13 cellular contexts compared by ENCODE assay signal in the genomic region with DNA sequence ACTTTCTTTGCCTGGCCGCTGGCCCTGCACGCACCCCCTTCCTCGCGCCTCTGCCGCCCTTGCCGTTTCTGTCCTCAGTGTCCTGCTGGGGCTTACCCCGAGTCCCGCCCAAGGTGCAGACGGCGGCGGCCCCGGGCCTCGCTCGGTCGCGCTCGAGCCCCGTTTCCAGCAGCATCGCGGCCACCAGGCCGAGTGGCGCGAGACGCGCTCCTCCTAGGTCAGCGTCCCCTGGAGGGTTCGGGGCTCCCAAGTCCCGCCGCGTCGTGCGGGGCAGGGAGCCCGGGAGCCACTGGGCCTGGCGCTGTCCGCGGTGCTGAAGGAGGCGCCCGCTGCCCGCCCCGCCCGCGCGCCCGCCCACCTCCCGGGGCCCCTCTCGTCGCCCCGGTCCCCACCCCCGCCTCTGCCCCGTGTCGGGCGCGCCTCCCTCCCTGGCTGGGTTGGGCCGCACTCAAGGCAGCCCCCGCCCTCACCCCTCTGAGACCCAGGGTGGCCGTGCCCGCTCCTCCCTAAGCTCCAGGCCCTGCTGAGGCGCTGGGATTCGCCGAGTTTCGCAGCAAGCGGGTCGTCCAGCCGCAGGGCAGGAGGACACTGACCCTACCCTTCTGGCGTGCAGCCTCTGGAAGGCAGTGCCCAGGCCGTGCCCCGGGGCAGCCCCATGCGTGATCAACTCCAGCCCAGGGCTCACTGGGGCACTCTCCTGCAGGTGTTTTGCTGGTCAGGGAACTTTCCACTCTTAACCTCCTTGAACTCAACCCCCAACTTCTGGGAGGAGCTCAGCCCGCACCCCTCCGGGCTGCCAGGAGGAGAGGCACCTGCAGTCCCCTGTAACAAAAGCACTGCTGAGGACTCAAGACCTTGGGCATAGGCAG. TPM values are rescaled to one million over a fixed set of nuclear protein-coding genes. Genes with fewer than 3 reads are reported as not detected.
A peak's percentile ranks its signal among the peaks of the same experiment; 100 is the strongest.
DNase-seq lines count a peak whose midpoint lies in the region; FAIRE-seq and TF ChIP-seq lines count a peak whose summit lies in the region.
"Had no signal": no experiment of that assay in that cellular context is flagged by ENCODE, and none has a peak within 500 bp of the region (broad histone marks: within the 10 kb centered on the region; RNA-seq: fewer than 3 reads in every experiment).

Gene LHX3, minus strand, starts transcription at position 291 of the 869 bp plus-strand sequence. Its CDS starts 116 bp downstream, at position 175.

- H3K4me1 ChIP-seq in endothelial cell of umbilical vein (ENCODE audit: control insufficient read depth, extremely low read depth, insufficient read depth, low read length), result no peaks in the 10 kb centered on the region
- no peaks in the 10 kb centered on the region for H3K4me1 ChIP-seq in mammary epithelial cell (ENCODE audit: insufficient read depth, low read length)

- CTCF ChIA-PET in endothelial cell of umbilical vein (lab: Charles Lee) (no interaction called here), mammary epithelial cell (lab: Charles Lee; ENCODE audit: low non-redundant PET) (no interaction called here)

- H3K9me3 ChIP-seq in endothelial cell of umbilical vein (replicated peaks; ENCODE audit: control insufficient read depth, insufficient read depth, low read length) (no peaks in the 10 kb centered on the region), mammary epithelial cell (replicated peaks; ENCODE audit: insufficient read depth, low read length) (no peaks in the 10 kb centered on the region)

- FAIRE-seq in endothelial cell of umbilical vein (lab: Jason Lieb, UNC), result no peak
- FAIRE-seq: endometrium had no signal

- dilution Hi-C loops in endothelial cell of umbilical vein (cut with MboI; ENCODE audit: extremely low pct_ligation_motif_present, low sequenced_read_pairs), result no loop called here
- dilution Hi-C loops in mammary epithelial cell (cut with HindIII; ENCODE audit: low sequenced_read_pairs), result loop anchor here (5.0 kb wide), 3 partner anchors 37 to 72 kb away; no protein-coding TSS in a partner anchor

- H3K36me3 ChIP-seq in endothelial cell of umbilical vein (ENCODE audit: control insufficient read depth in 2 of 2, extremely low read depth in 1 of 2, insufficient read depth in 2 of 2, low read length in 2 of 2), result no peaks in the 10 kb centered on the region
- H3K36me3 ChIP-seq in mammary epithelial cell (ENCODE audit: insufficient read depth, low read length), result no peaks in the 10 kb centered on the region

- H3K27ac Mint-ChIP-seq in nephron progenitor cell, result no peak within 1 kb of the TSS
- H3K27ac Mint-ChIP-seq: HFFc6 had no signal

- no peak for TF ChIP-seq CTCF in endothelial cell of umbilical vein (IDR thresholded peaks at IDR 0.05; ENCODE audit: extremely low read depth in 1 of 2, insufficient read depth in 1 of 2, low read depth in 1 of 2, low read length in 2 of 2)
- TF ChIP-seq CTCF in nephron progenitor cell (IDR thresholded peaks at IDR 0.05), result no peak
- no peak for TF ChIP-seq CTCF in mammary epithelial cell (conservative IDR thresholded peaks at IDR 0.05 in 1 of 2, IDR thresholded peaks at IDR 0.05 in 1 of 2; ENCODE audit: extremely low read depth in 1 of 2, insufficient read depth in 1 of 2, low read depth in 1 of 2, low read length in 2 of 2)

- no peak within 1 kb of the TSS for H3K4me3 Mint-ChIP-seq in nephron progenitor cell
- H3K4me3 Mint-ChIP-seq: HFFc6 had no signal

- H3K4me3 ChIP-seq in endothelial cell of umbilical vein (replicated peaks in 1 of 3; ENCODE audit: insufficient read depth in 1 of 3, low read depth in 1 of 3, low read length in 3 of 3) (no peak within 1 kb of the TSS), mammary epithelial cell (replicated peaks in 1 of 3; ENCODE audit: insufficient read depth in 1 of 3, low read depth in 2 of 3, low read length in 3 of 3) (no peak within 1 kb of the TSS)

- in situ Hi-C loops in KBM-7 (cut with MboI; ENCODE audit: low pct_unique_long_range_greater_than_20kb, low sequenced_read_pairs) (no loop called here), mammary epithelial cell (cut with MboI; ENCODE audit: low sequenced_read_pairs in 2 of 2) (no loop called here)

- no peak within 1 kb of the TSS for H2AFZ ChIP-seq in endothelial cell of umbilical vein (ENCODE audit: low read depth, low read length)
- no peak within 1 kb of the TSS for H2AFZ ChIP-seq in mammary epithelial cell (ENCODE audit: low read depth, low read length)

- BruUV-seq in endothelial cell of umbilical vein (replicated peaks; lab: Mats Ljungman, UMichigan) (no TSS peak), mammary epithelial cell (replicated peaks; lab: Mats Ljungman, UMichigan) (no TSS peak)

- H3K27ac ChIP-seq in endothelial cell of umbilical vein (ENCODE audit: insufficient read depth, low read depth, low read length), result no peak within 1 kb of the TSS
- H3K27ac ChIP-seq in mammary epithelial cell (ENCODE audit: insufficient read depth, low read depth, low read length), result no peak within 1 kb of the TSS
- H3K27ac ChIP-seq: 22Rv1 had no signal

- no peaks in the 10 kb centered on the region for H3K9me3 Mint-ChIP-seq in nephron progenitor cell
- H3K9me3 Mint-ChIP-seq: HFFc6 had no signal

- H3K9ac ChIP-seq in endothelial cell of umbilical vein (replicated peaks; ENCODE audit: extremely low read depth, insufficient read depth, low read length), result no peak within 1 kb of the TSS
- no peak within 1 kb of the TSS for H3K9ac ChIP-seq in mammary epithelial cell (ENCODE audit: insufficient read depth, low read length)

- peaks cover 7% of the 10 kb centered on the region for H3K4me1 Mint-ChIP-seq in nephron progenitor cell

- H3K9me1 ChIP-seq in endothelial cell of umbilical vein (replicated peaks; ENCODE audit: control insufficient read depth, extremely low read depth, insufficient read depth, low read length), result no peaks in the 10 kb centered on the region

- H3K36me3 Mint-ChIP-seq in nephron progenitor cell (ENCODE audit: low read depth), result peaks cover 15% of the 10 kb centered on the region

- H3K27me3 ChIP-seq in endothelial cell of umbilical vein (ENCODE audit: control insufficient read depth in 2 of 2, insufficient read depth in 2 of 2, low read length in 2 of 2), result peaks cover 34 to 46% of the 10 kb centered on the region in 2 experiments
- peaks cover 43% of the 10 kb centered on the region for H3K27me3 ChIP-seq in mammary epithelial cell (ENCODE audit: insufficient read depth, low read length)

- H4K20me1 ChIP-seq in endothelial cell of umbilical vein (replicated peaks; ENCODE audit: control insufficient read depth, extremely low read depth, insufficient read depth, low read length) (no peaks in the 10 kb centered on the region), mammary epithelial cell (ENCODE audit: insufficient read depth, low read length) (peaks cover 9% of the 10 kb centered on the region)

- TF ChIP-seq POLR2A in endothelial cell of umbilical vein (IDR thresholded peaks at IDR 0.05; ENCODE audit: low read depth, low read length), result no peak

- POLR2A ChIA-PET in endothelial cell of umbilical vein (lab: Charles Lee), result no interaction called here

- intact Hi-C loops in endothelial cell of umbilical vein (cut with micrococcal nuclease), result loop anchor here (10.0 kb wide), 1 partner anchor 50 kb away; no protein-coding TSS in a partner anchor
- intact Hi-C loops in mammary epithelial cell (cut with micrococcal nuclease), result no loop called here

- 34% methylated on average over 18 of the region's 70 CpGs for WGBS in mammary epithelial cell (ENCODE audit: low coverage, missing lambda C conversion rate)

- H3K27me3 Mint-ChIP-seq in nephron progenitor cell (ENCODE audit: low read depth, poor library complexity), result peaks cover 72% of the 10 kb centered on the region

- DNase-seq in DMS 273 (lab: John Stamatoyannopoulos, UW; ENCODE audit: unreplicated experiment), result peak; percentile 57
- DNase-seq in DMS 273 treated with DMSO at 0.1 percent for 48 hours (lab: John Stamatoyannopoulos, UW), result no peak
- peak; percentile 16 for DNase-seq in KBM-7
- peak; percentile 9 for DNase-seq in endothelial cell of umbilical vein (ENCODE audit: low read depth, low spot score)
- DNase-seq in nephron progenitor cell, result peak; percentile 91
- no peak for DNase-seq in DMS153 treated with DMSO at 0.1 percent for 48 hours (lab: John Stamatoyannopoulos, UW; ENCODE audit: unreplicated experiment)
- DNase-seq in dedifferentiated amniotic fluid mesenchymal stem cell (ENCODE audit: extremely low spot score), result no peak
- DNase-seq in mammary epithelial cell, result no peak
- DNase-seq: HFFc6, SHP77 had no signal

- no peaks in the 10 kb centered on the region for H3K79me2 ChIP-seq in endothelial cell of umbilical vein (ENCODE audit: control insufficient read depth, insufficient read depth, low read length)
- no peaks in the 10 kb centered on the region for H3K79me2 ChIP-seq in mammary epithelial cell (ENCODE audit: insufficient read depth, low read length)

- H3K4me2 ChIP-seq in endothelial cell of umbilical vein (ENCODE audit: insufficient read depth, low read length) (no peak within 1 kb of the TSS), mammary epithelial cell (ENCODE audit: insufficient read depth, low read depth, low read length) (no peak within 1 kb of the TSS)

TF ChIP-seq in endothelial cell of umbilical vein, 7 proteins besides CTCF, POLR2A, EP300 and RAD21:
- TF ChIP-seq MYC (IDR thresholded peaks at IDR 0.05; ENCODE audit: low read depth, low read length) (no peak), POLR2AphosphoS5 (IDR thresholded peaks at IDR 0.05; ENCODE audit: insufficient read depth, low read depth, low read length) (no peak), FOS (IDR thresholded peaks at IDR 0.05; ENCODE audit: borderline replicate concordance, insufficient read depth, low read length) (no peak), EZH2 (IDR thresholded peaks at IDR 0.05; ENCODE audit: borderline replicate concordance, low read depth, low read length, severe bottlenecking) (no peak), GATA2 (IDR thresholded peaks at IDR 0.05; ENCODE audit: insufficient read depth, insufficient read length, low read depth, low read length) (no peak), JUN (IDR thresholded peaks at IDR 0.05; ENCODE audit: borderline replicate concordance, insufficient read depth, insufficient read length, low read depth) (no peak)
- TF ChIP-seq, protein P1, sequence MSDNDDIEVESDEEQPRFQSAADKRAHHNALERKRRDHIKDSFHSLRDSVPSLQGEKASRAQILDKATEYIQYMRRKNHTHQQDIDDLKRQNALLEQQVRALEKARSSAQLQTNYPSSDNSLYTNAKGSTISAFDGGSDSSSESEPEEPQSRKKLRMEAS (IDR thresholded peaks at IDR 0.05; ENCODE audit: insufficient read depth, insufficient read length), result no peak

RNA-seq across cellular contexts. Expression of gene LHX3, which starts in this region (rescaled TPM):
- total RNA-seq in endothelial cell of umbilical vein (not detected in 2 replicates), mammary epithelial cell (not detected)
- polyA plus RNA-seq in endothelial cell of umbilical vein (not detected in 2 replicates), mammary epithelial cell (not detected)
- not detected in 2 replicates for polyA plus RNA-seq in endothelial cell of umbilical vein (2011; cell fraction: cytosol; rRNA removed)
- not detected in 2 replicates for polyA plus RNA-seq in endothelial cell of umbilical vein (2011; cell fraction: nucleus; rRNA removed)
- polyA plus RNA-seq in endothelial cell of umbilical vein (2012), result not detected in 2 replicates
- polyA minus RNA-seq in endothelial cell of umbilical vein (not detected in 2 replicates), mammary epithelial cell (not detected)
- not detected for polyA minus RNA-seq in endothelial cell of umbilical vein (2011; cell fraction: cytosol; rRNA and poly(A)+ RNA removed)
- polyA minus RNA-seq in endothelial cell of umbilical vein (2011; cell fraction: nucleus; rRNA and poly(A)+ RNA removed), result not detected in 2 replicates
- total RNA-seq: HFFc6, mononuclear cell had no signal

Comparison
In these comparisons a context has a peak if more than half of its experiments do, and no peak if none do; other contexts are left out.
1. DNase-seq: peak in DMS 273 (single experiment), KBM-7 (single experiment) and nephron progenitor cell (single experiment); none in DMS 273 treated with DMSO at 0.1 percent for 48 hours (single experiment), DMS153 treated with DMSO at 0.1 percent for 48 hours (single experiment), dedifferentiated amniotic fluid mesenchymal stem cell (single experiment) and mammary epithelial cell (single experiment).
2. Peak in DNase-seq in endothelial cell of umbilical vein; RNA of the gene not detected or under 1 TPM.